Comparison of ENCODE assay signal across 11 cellular contexts in genomic region chr6:127900935-127901334, GRCh38. TPM values are rescaled to one million over a fixed set of nuclear protein-coding genes. Genes with fewer than 3 reads are reported as not detected.
DNase-seq lines count a peak whose midpoint lies in the region; ATAC-seq and TF ChIP-seq lines count a peak whose summit lies in the region.
"Had no signal": no experiment of that assay in that cellular context is flagged by ENCODE, and none has a peak within 500 bp of the region (broad histone marks: within the 10 kb centered on the region; RNA-seq: fewer than 3 reads in every experiment).

Gene THEMIS (minus strand): TSS chr6:127901058. CDS start chr6:127900932, 126 bp downstream.

- peak within 1 kb of the TSS; percentile 7; the same call in 1 of the 2 replicates for H3K4me3 ChIP-seq in MM.1S (ENCODE audit: low read length)

- H3K4me3 Mint-ChIP-seq in activated naive CD8-positive, alpha-beta T cell treated with anti-CD3 and anti-CD28 coated beads, Interleukin-2, amount 10 ng/mL, durations not matched to agents 7 days and 5 days: peak within 1 kb of the TSS; percentile 99
- H3K4me3 Mint-ChIP-seq in stimulated activated effector memory CD8-positive, alpha-beta T cell treated with anti-CD3 and anti-CD28 coated beads, Interleukin-12 subunit alpha, Interleukin-12 subunit beta, amount 100 ng/mL, for 72 hours: peak within 1 kb of the TSS; percentile 92

- 0 out of 2 replicates have a peak, but pooled peaks cover 3% of the 10 kb centered on the region for H3F3A ChIP-seq in MM.1S (ENCODE audit: insufficient read depth, low read length)

- ATAC-seq in activated naive CD8-positive, alpha-beta T cell treated with anti-CD3 and anti-CD28 coated beads, Interleukin-2, amount 10 ng/mL, durations not matched to agents 7 days and 5 days (ENCODE audit: low read depth): peak; percentile 77
- ATAC-seq in stimulated activated effector memory CD8-positive, alpha-beta T cell treated with anti-CD3 and anti-CD28 coated beads, Interleukin-12 subunit alpha, Interleukin-12 subunit beta, amount 100 ng/mL, for 72 hours: peak; percentile 58
- no peak for ATAC-seq in GM21423 (IDR thresholded peaks at IDR 0.05; ENCODE audit: unreplicated experiment)
- ATAC-seq in HG02852 (IDR thresholded peaks at IDR 0.05; ENCODE audit: unreplicated experiment): no peak
- ATAC-seq in HG02623 (IDR thresholded peaks at IDR 0.05; ENCODE audit: unreplicated experiment): no peak

- intact Hi-C loops in posterior vena cava (cut with DNase I): no loop called here

- TF ChIP-seq CTCF in MM.1S (IDR thresholded peaks at IDR 0.05; ENCODE audit: low read length): no peak

- H3K27ac Mint-ChIP-seq in activated naive CD8-positive, alpha-beta T cell treated with anti-CD3 and anti-CD28 coated beads, Interleukin-2, amount 10 ng/mL, durations not matched to agents 7 days and 5 days: peak within 1 kb of the TSS; percentile 95
- peak within 1 kb of the TSS; percentile 98 for H3K27ac Mint-ChIP-seq in stimulated activated effector memory CD8-positive, alpha-beta T cell treated with anti-CD3 and anti-CD28 coated beads, Interleukin-12 subunit alpha, Interleukin-12 subunit beta, amount 100 ng/mL, for 72 hours

- no peaks in the 10 kb centered on the region for H3K4me1 ChIP-seq in MM.1S (ENCODE audit: low read length)

- POLR2A ChIA-PET in activated naive CD8-positive, alpha-beta T cell treated with anti-CD3 and anti-CD28 coated beads, Interleukin-2, amount 10 ng/mL, durations not matched to agents 7 days and 5 days (lab: Charles Lee): interaction anchor here (1.0 to 5.0 kb wide), 17 partner anchors 9 to 91 kb away, joined by 3 to 64 read pairs (median 5); no protein-coding TSS in a partner anchor

- H3K9ac ChIP-seq in MM.1S (ENCODE audit: low read length): peak within 1 kb of the TSS; percentile 16; the same call in 1 of the 2 replicates

- H2AFZ ChIP-seq in MM.1S (ENCODE audit: low read length): no peak within 1 kb of the TSS

- no peaks in the 10 kb centered on the region for H3K9me2 ChIP-seq in MM.1S (replicated peaks; ENCODE audit: insufficient read depth, low read length)

- H3K9me3 Mint-ChIP-seq in activated naive CD8-positive, alpha-beta T cell treated with anti-CD3 and anti-CD28 coated beads, Interleukin-2, amount 10 ng/mL, durations not matched to agents 7 days and 5 days: no peaks in the 10 kb centered on the region
- peaks cover 3% of the 10 kb centered on the region for H3K9me3 Mint-ChIP-seq in stimulated activated effector memory CD8-positive, alpha-beta T cell treated with anti-CD3 and anti-CD28 coated beads, Interleukin-12 subunit alpha, Interleukin-12 subunit beta, amount 100 ng/mL, for 72 hours

- H3K9me3 ChIP-seq in MM.1S (replicated peaks; ENCODE audit: insufficient read depth, low read length): no peaks in the 10 kb centered on the region

- peaks cover 48% of the 10 kb centered on the region for H3K36me3 Mint-ChIP-seq in activated naive CD8-positive, alpha-beta T cell treated with anti-CD3 and anti-CD28 coated beads, Interleukin-2, amount 10 ng/mL, durations not matched to agents 7 days and 5 days
- H3K36me3 Mint-ChIP-seq in stimulated activated effector memory CD8-positive, alpha-beta T cell treated with anti-CD3 and anti-CD28 coated beads, Interleukin-12 subunit alpha, Interleukin-12 subunit beta, amount 100 ng/mL, for 72 hours: peaks cover 33% of the 10 kb centered on the region

- H3K27me3 ChIP-seq in MM.1S (replicated peaks; ENCODE audit: insufficient read depth, low read length): no peaks in the 10 kb centered on the region

- H4K20me1 ChIP-seq in MM.1S (ENCODE audit: insufficient read depth, low read length): no peaks in the 10 kb centered on the region

- DNase-seq in MM.1S (peak; percentile 70), posterior vena cava (ENCODE audit: low spot score) (no peak)
- DNase-seq in activated CD4-positive, alpha-beta T cell treated with anti-CD3 and anti-CD28 coated beads, Interleukin-2, amount 50 U/mL, for 48 hours: peak; percentile 41 to 43
- DNase-seq in activated naive CD8-positive, alpha-beta T cell treated with anti-CD3 and anti-CD28 coated beads, Interleukin-2, amount 10 ng/mL, durations not matched to agents 7 days and 5 days: peak; percentile 66
- peak in 1 of 2 donors; percentile 76 for DNase-seq in stimulated activated effector memory CD8-positive, alpha-beta T cell treated with anti-CD3 and anti-CD28 coated beads, Interleukin-12 subunit alpha, Interleukin-12 subunit beta, amount 100 ng/mL, for 72 hours (ENCODE audit: low spot score in 2 of 2)
- DNase-seq: cortex of kidney, NCI-H2029 treated with DMSO at 0.1 percent for 48 hours had no signal

- no peaks in the 10 kb centered on the region for H3K36me3 ChIP-seq in MM.1S (replicated peaks; ENCODE audit: insufficient read depth, low read length)

- no peaks in the 10 kb centered on the region for H3K27me3 Mint-ChIP-seq in activated naive CD8-positive, alpha-beta T cell treated with anti-CD3 and anti-CD28 coated beads, Interleukin-2, amount 10 ng/mL, durations not matched to agents 7 days and 5 days

- H3K79me2 ChIP-seq in MM.1S (ENCODE audit: low read length): no peaks in the 10 kb centered on the region

- peaks cover 39% of the 10 kb centered on the region for H3K4me1 Mint-ChIP-seq in activated naive CD8-positive, alpha-beta T cell treated with anti-CD3 and anti-CD28 coated beads, Interleukin-2, amount 10 ng/mL, durations not matched to agents 7 days and 5 days
- peaks cover 14% of the 10 kb centered on the region for H3K4me1 Mint-ChIP-seq in stimulated activated effector memory CD8-positive, alpha-beta T cell treated with anti-CD3 and anti-CD28 coated beads, Interleukin-12 subunit alpha, Interleukin-12 subunit beta, amount 100 ng/mL, for 72 hours

- H3K27ac ChIP-seq in MM.1S (ENCODE audit: low read length): peak within 1 kb of the TSS; percentile 53; the same call in 1 of the 2 replicates

- 0 out of 2 replicates have a peak within 1 kb of the TSS, but pooled peaks have one; percentile 17 for H3K4me2 ChIP-seq in MM.1S (ENCODE audit: low read depth, low read length)

RNA-seq across cellular contexts. Expression of gene THEMIS, which starts in this region (rescaled TPM):
- total RNA-seq in activated naive CD8-positive, alpha-beta T cell treated with anti-CD3 and anti-CD28 coated beads, Interleukin-2, amount 10 ng/mL, durations not matched to agents 7 days and 5 days: 100 to 1,000 TPM; 152 to 155 TPM
- under 1 TPM; 0.37 to 0.52 TPM for total RNA-seq in posterior vena cava
- total RNA-seq: H4 had no signal

Comparison
In these comparisons a context has a peak if more than half of its experiments do, and no peak if none do; other contexts are left out.
1. RNA of gene THEMIS (total RNA-seq): 152 to 155 TPM in activated naive CD8-positive, alpha-beta T cell treated with anti-CD3 and anti-CD28 coated beads, Interleukin-2, amount 10 ng/mL, durations not matched to agents 7 days and 5 days; 0.37 to 0.52 TPM in posterior vena cava; every median in the first group is over 100 times any median in the second.
2. ATAC-seq: peak in activated naive CD8-positive, alpha-beta T cell treated with anti-CD3 and anti-CD28 coated beads, Interleukin-2, amount 10 ng/mL, durations not matched to agents 7 days and 5 days (single experiment) and stimulated activated effector memory CD8-positive, alpha-beta T cell treated with anti-CD3 and anti-CD28 coated beads, Interleukin-12 subunit alpha, Interleukin-12 subunit beta, amount 100 ng/mL, for 72 hours (single experiment); none in GM21423 (single experiment), HG02852 (single experiment) and HG02623 (single experiment).